In genomic region chr12:125029756-125030358, GRCh38 we compare ENCODE assay signal across 1 cellular context.
TF ChIP-seq lines count a peak whose summit lies in the region.

No MANE protein-coding gene starts in this region.

TF ChIP-seq in GM23338, 12 proteins besides CTCF, POLR2A, EP300 and RAD21 (continued from another document):
- no peak for TF ChIP-seq REST (IDR thresholded peaks at IDR 0.05; ENCODE audit: unreplicated experiment)
- no peak for TF ChIP-seq ZNF331 (CRISPR knock-in tag; IDR thresholded peaks at IDR 0.05; ENCODE audit: low read depth)
- TF ChIP-seq ZNF462 (CRISPR knock-in tag; IDR thresholded peaks at IDR 0.05), result no peak
- no peak for TF ChIP-seq ZNF114 (CRISPR knock-in tag; IDR thresholded peaks at IDR 0.05)
- TF ChIP-seq STAT1 (IDR thresholded peaks at IDR 0.05; ENCODE audit: unreplicated experiment), result no peak
- TF ChIP-seq CREB1 (CRISPR knock-in tag; IDR thresholded peaks at IDR 0.05; ENCODE audit: low read depth), result no peak
